In the genomic region with DNA sequence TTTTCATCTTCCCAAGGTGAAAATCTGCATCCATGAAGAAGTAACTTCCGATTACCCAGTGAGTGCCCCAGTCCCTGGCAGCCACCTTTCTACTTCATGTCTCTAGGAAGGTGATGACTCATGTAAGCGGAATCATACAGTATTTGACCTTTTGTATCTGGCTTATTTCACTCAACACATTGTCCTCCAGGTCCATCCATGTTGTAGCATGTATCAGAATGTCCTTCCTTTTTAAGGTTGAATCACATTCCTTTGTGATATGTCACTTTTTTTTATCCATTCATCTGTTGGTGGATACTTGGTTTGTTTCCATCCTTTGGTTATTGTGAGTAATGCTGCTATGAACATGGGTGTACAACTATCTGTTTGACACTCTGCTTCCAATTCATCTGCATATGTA, we compare ENCODE assay signal across 12 cellular contexts.
A peak's percentile ranks its signal among the peaks of the same experiment; 100 is the strongest.
DNase-seq lines count a peak whose midpoint lies in the region; ATAC-seq and TF ChIP-seq lines count a peak whose summit lies in the region.
"Had no signal": no experiment of that assay in that cellular context is flagged by ENCODE, and none has a peak within 500 bp of the region (broad histone marks: within the 10 kb centered on the region; RNA-seq: fewer than 3 reads in every experiment).

No MANE protein-coding gene starts in this region.

- POLR2A ChIA-PET in PC-9 (lab: Charles Lee; ENCODE audit: unreplicated experiment) = no interaction called here

- no TSS peak for BruUV-seq in PC-9 (replicated peaks; lab: Mats Ljungman, UMichigan)

- H3K4me1 ChIP-seq in PC-9 (replicated peaks; ENCODE audit: insufficient read depth) = 0 out of 2 replicates have a peak, but pooled peaks cover 12% of the 10 kb centered on the region
- H3K4me1 ChIP-seq: psoas muscle had no signal

- CTCF ChIA-PET in PC-9 (lab: Charles Lee) = no interaction called here

- DNase-seq in GM03348 (ENCODE audit: low spot score) = peak; percentile 40
- peak; percentile 26 to 61 for DNase-seq in PC-9
- DNase-seq in dermis microvascular lymphatic vessel endothelial cell (ENCODE audit: low read depth in 2 of 2) = peak; percentile 92 to 98
- DNase-seq in kidney tubule cell (ENCODE audit: low spot score) = peak; percentile 89
- DNase-seq in DMS 273 (lab: John Stamatoyannopoulos, UW; ENCODE audit: unreplicated experiment) = no peak
- no peak for DNase-seq in C1 segment of cervical spinal cord (lab: John Stamatoyannopoulos, UW)
- no peak for DNase-seq in stimulated activated CD4-positive, alpha-beta T cell treated with anti-CD3 and anti-CD28 coated beads, Interleukin-1b, Interleukin-23, amount 100 ng/mL, for 48 hours
- DNase-seq: CD4-positive, alpha-beta memory T cell; effector CD8-positive, alpha-beta T cell; psoas muscle had no signal

- H3K4me3 ChIP-seq in PC-9 = no peak overlapping the region
- H3K4me3 ChIP-seq: psoas muscle had no signal

- H3K79me2 ChIP-seq in PC-9 (ENCODE audit: low read depth) = no peaks in the 10 kb centered on the region

- no peaks in the 10 kb centered on the region for H3K36me3 ChIP-seq in PC-9 (ENCODE audit: low read depth)

- no peak overlapping the region for H3K4me2 ChIP-seq in PC-9

- no peaks in the 10 kb centered on the region for H3K27me3 ChIP-seq in PC-9 (ENCODE audit: insufficient read depth, low read depth)

- no peak overlapping the region for H3K27ac ChIP-seq in PC-9
- H3K27ac ChIP-seq: psoas muscle had no signal

- intact Hi-C loops in PC-9 (cut with micrococcal nuclease; ENCODE audit: unreplicated experiment) = loop anchor here (5.0 to 10.0 kb wide), 3 partner anchors 47 to 435 kb away; no protein-coding TSS in a partner anchor

- H3F3A ChIP-seq in PC-9 (ENCODE audit: insufficient read depth, low read depth) = no peaks in the 10 kb centered on the region

- H3K9me3 ChIP-seq in PC-9 (ENCODE audit: insufficient read depth, low read depth) = no peaks in the 10 kb centered on the region
- H3K9me3 ChIP-seq: psoas muscle had no signal

- no peaks in the 10 kb centered on the region for H3K9me2 ChIP-seq in PC-9 (ENCODE audit: insufficient read depth)

- H2AFZ ChIP-seq in PC-9 = no peak overlapping the region

- no peak for TF ChIP-seq CTCF in PC-9 (conservative IDR thresholded peaks at IDR 0.05)

- no peaks in the 10 kb centered on the region for H4K20me1 ChIP-seq in PC-9 (ENCODE audit: insufficient read depth)

- no peak for ATAC-seq in HG03520 (IDR thresholded peaks at IDR 0.05; ENCODE audit: unreplicated experiment)
- ATAC-seq: activated naive CD4-positive, alpha-beta T cell treated with anti-CD3 and anti-CD28 coated beads, Interleukin-2, amount 50 U/mL, for 72 hours; psoas muscle had no signal

Comparison
In these comparisons a context has a peak if more than half of its experiments do, and no peak if none do; other contexts are left out.
1. DNase-seq: peak in GM03348 (single experiment), PC-9 (2 of 2), dermis microvascular lymphatic vessel endothelial cell (2 of 2) and kidney tubule cell (single experiment); none in DMS 273 (single experiment), C1 segment of cervical spinal cord (0 of 14) and stimulated activated CD4-positive, alpha-beta T cell treated with anti-CD3 and anti-CD28 coated beads, Interleukin-1b, Interleukin-23, amount 100 ng/mL, for 48 hours (single experiment).